20 cellular contexts compared by ENCODE assay signal in the genomic region with DNA sequence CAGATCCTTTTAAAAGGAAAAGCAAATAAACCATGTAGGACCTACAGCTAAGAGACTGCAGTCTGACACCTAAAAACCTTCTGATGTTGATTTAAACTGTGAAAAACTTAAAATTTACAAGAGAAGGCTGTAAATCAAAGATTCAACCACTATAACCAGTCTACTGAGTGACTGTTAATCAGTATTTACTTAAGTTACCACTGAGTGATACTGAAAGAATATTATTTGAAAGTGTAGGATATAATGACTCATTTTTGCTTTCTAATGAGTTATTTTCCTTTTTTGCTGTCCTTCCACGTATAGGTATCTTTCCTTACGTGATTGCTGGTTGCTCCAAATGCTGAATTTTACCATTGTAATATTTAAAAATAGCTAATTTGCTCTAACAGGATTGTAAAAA. TPM values are rescaled to one million over a fixed set of nuclear protein-coding genes. Genes with fewer than 3 reads are reported as not detected.
DNase-seq lines count a peak whose midpoint lies in the region; ATAC-seq and TF ChIP-seq lines count a peak whose summit lies in the region.
"Had no signal": no experiment of that assay in that cellular context is flagged by ENCODE, and none has a peak within 500 bp of the region (broad histone marks: within the 10 kb centered on the region; RNA-seq: fewer than 3 reads in every experiment).

No MANE protein-coding gene starts in this region.

- CTCF ChIA-PET in activated CD8-positive, alpha-beta T cell treated with anti-CD3 and anti-CD28 coated beads for 36 hours (lab: Charles Lee): interaction anchor here (0.7 to 3.1 kb wide), 5 partner anchors 10 to 535 kb away, joined by 3 to 9 read pairs (median 5); no protein-coding TSS in a partner anchor
- CTCF ChIA-PET in activated CD8-positive, alpha-beta T cell treated with anti-CD3 and anti-CD28 coated beads, Interleukin-2, amount 10 ng/mL, durations not matched to agents 7 days and 5 days (lab: Charles Lee): interaction anchor here (0.7 kb wide), 1 partner anchor 9 kb away, joined by 3 read pairs; no protein-coding TSS in a partner anchor

- intact Hi-C loops in activated CD8-positive, alpha-beta T cell treated with anti-CD3 and anti-CD28 coated beads for 36 hours (cut with micrococcal nuclease): no loop called here
- intact Hi-C loops in psoas muscle (cut with DNase I): no loop called here

- no peak overlapping the region for H3K4me3 ChIP-seq in psoas muscle
- H3K4me3 ChIP-seq: BLaER1 treated with 17β-estradiol and CSF1 and Interleukin-3, amounts not matched to agents 10 nM and 100 nM; SJSA1; tibial artery had no signal

- no peak overlapping the region for H3K27ac ChIP-seq in psoas muscle
- H3K27ac ChIP-seq: BLaER1 treated with 17β-estradiol and CSF1 and Interleukin-3, amounts not matched to agents 10 nM and 100 nM; SJSA1; tibial artery had no signal

- DNase-seq in activated CD8-positive, alpha-beta T cell treated with anti-CD3 and anti-CD28 coated beads for 36 hours: no peak
- no peak for DNase-seq in activated CD8-positive, alpha-beta T cell treated with anti-CD3 and anti-CD28 coated beads, Interleukin-2, amount 10 ng/mL, durations not matched to agents 7 days and 5 days
- DNase-seq in stimulated activated naive CD8-positive, alpha-beta T cell treated with anti-CD3 and anti-CD28 coated beads, Interleukin-15, Interleukin-2, amounts not matched to agents 100 U/mL and 50 U/mL, for 24 hours: no peak
- DNase-seq in psoas muscle (no peak), GM20000 (ENCODE audit: low spot score) (no peak), NCI-H2171 (lab: John Stamatoyannopoulos, UW) (no peak)
- DNase-seq: activated effector memory CD4-positive, alpha-beta T cell treated with Interleukin-2 at 50 U/mL for 16 hours; anterior cingulate cortex; GDM1; KBM-7; NCI-H1105; NCI-H2107; NCI-H526 treated with DMSO at 0.1 percent for 48 hours; OCI-M1; tibial artery had no signal

- WGBS in psoas muscle, 3 donors: 80 to 91% (median 85%) methylated on average over 2 of the region's 2 CpGs

- peaks cover 10% of the 10 kb centered on the region for H3K36me3 Mint-ChIP-seq in activated CD8-positive, alpha-beta T cell treated with anti-CD3 and anti-CD28 coated beads for 36 hours (ENCODE audit: low read depth)
- peaks cover 12% of the 10 kb centered on the region for H3K36me3 Mint-ChIP-seq in activated CD8-positive, alpha-beta T cell treated with anti-CD3 and anti-CD28 coated beads, Interleukin-2, amount 10 ng/mL, durations not matched to agents 7 days and 5 days (ENCODE audit: low read depth)

- no peaks in the 10 kb centered on the region for H3K27me3 Mint-ChIP-seq in activated CD8-positive, alpha-beta T cell treated with anti-CD3 and anti-CD28 coated beads for 36 hours
- no peaks in the 10 kb centered on the region for H3K27me3 Mint-ChIP-seq in activated CD8-positive, alpha-beta T cell treated with anti-CD3 and anti-CD28 coated beads, Interleukin-2, amount 10 ng/mL, durations not matched to agents 7 days and 5 days (ENCODE audit: low read depth)

- no peak overlapping the region for H3K4me3 Mint-ChIP-seq in activated CD8-positive, alpha-beta T cell treated with anti-CD3 and anti-CD28 coated beads for 36 hours
- H3K4me3 Mint-ChIP-seq in activated CD8-positive, alpha-beta T cell treated with anti-CD3 and anti-CD28 coated beads, Interleukin-2, amount 10 ng/mL, durations not matched to agents 7 days and 5 days: no peak overlapping the region
- H3K4me3 Mint-ChIP-seq: mesothelial cell of epicardium had no signal

- no peaks in the 10 kb centered on the region for H3K27me3 ChIP-seq in psoas muscle (ENCODE audit: insufficient read depth in 3 of 3, low read length in 2 of 3)
- H3K27me3 ChIP-seq: BLaER1 treated with 17β-estradiol and CSF1 and Interleukin-3, amounts not matched to agents 10 nM and 100 nM; SJSA1; tibial artery had no signal

- H3K9me3 Mint-ChIP-seq in activated CD8-positive, alpha-beta T cell treated with anti-CD3 and anti-CD28 coated beads for 36 hours: no peaks in the 10 kb centered on the region
- H3K9me3 Mint-ChIP-seq in activated CD8-positive, alpha-beta T cell treated with anti-CD3 and anti-CD28 coated beads, Interleukin-2, amount 10 ng/mL, durations not matched to agents 7 days and 5 days (ENCODE audit: insufficient read depth): no peaks in the 10 kb centered on the region
- H3K9me3 Mint-ChIP-seq: mesothelial cell of epicardium had no signal

- no peaks in the 10 kb centered on the region for H3K36me3 ChIP-seq in psoas muscle (ENCODE audit: insufficient read depth in 1 of 2, low read depth in 1 of 2)
- H3K36me3 ChIP-seq: SJSA1, tibial artery had no signal

- no peak for TF ChIP-seq CTCF in activated CD8-positive, alpha-beta T cell treated with anti-CD3 and anti-CD28 coated beads for 36 hours (IDR thresholded peaks at IDR 0.05)
- TF ChIP-seq CTCF in psoas muscle (IDR thresholded peaks at IDR 0.05) (no peak), GM20000 (IDR thresholded peaks at IDR 0.05; ENCODE audit: extremely low read depth, missing control alignments) (no peak)

- ATAC-seq in activated CD8-positive, alpha-beta T cell treated with anti-CD3 and anti-CD28 coated beads for 36 hours: peak; percentile 70
- ATAC-seq in activated CD8-positive, alpha-beta T cell treated with anti-CD3 and anti-CD28 coated beads, Interleukin-2, amount 10 ng/mL, durations not matched to agents 7 days and 5 days: no peak
- ATAC-seq in GM21529 (IDR thresholded peaks at IDR 0.05; ENCODE audit: unreplicated experiment): peak; percentile 71
- ATAC-seq in HG03354 (IDR thresholded peaks at IDR 0.05; ENCODE audit: poor library complexity, severe bottlenecking, unreplicated experiment): peak; percentile 70
- peak; percentile 57 for ATAC-seq in stimulated activated naive CD8-positive, alpha-beta T cell treated with anti-CD3 and anti-CD28 coated beads, Interleukin-15, Interleukin-2, amounts not matched to agents 100 U/mL and 50 U/mL, for 24 hours
- no peak for ATAC-seq in psoas muscle

- H3K4me1 Mint-ChIP-seq in activated CD8-positive, alpha-beta T cell treated with anti-CD3 and anti-CD28 coated beads for 36 hours (ENCODE audit: low read depth): peaks cover 43% of the 10 kb centered on the region
- H3K4me1 Mint-ChIP-seq in activated CD8-positive, alpha-beta T cell treated with anti-CD3 and anti-CD28 coated beads, Interleukin-2, amount 10 ng/mL, durations not matched to agents 7 days and 5 days (ENCODE audit: low read depth): peaks cover 3% of the 10 kb centered on the region
- H3K4me1 Mint-ChIP-seq: mesothelial cell of epicardium had no signal

- POLR2A ChIA-PET in activated CD8-positive, alpha-beta T cell treated with anti-CD3 and anti-CD28 coated beads for 36 hours (lab: Charles Lee): no interaction called here
- POLR2A ChIA-PET in activated CD8-positive, alpha-beta T cell treated with anti-CD3 and anti-CD28 coated beads, Interleukin-2, amount 10 ng/mL, durations not matched to agents 7 days and 5 days (lab: Charles Lee): no interaction called here

- H3K9me3 ChIP-seq in psoas muscle: no peaks in the 10 kb centered on the region
- H3K9me3 ChIP-seq: SJSA1, tibial artery had no signal

- H3K4me1 ChIP-seq in psoas muscle: peaks cover 35% of the 10 kb centered on the region
- H3K4me1 ChIP-seq: SJSA1 had no signal

- no peak overlapping the region for H3K27ac Mint-ChIP-seq in activated CD8-positive, alpha-beta T cell treated with anti-CD3 and anti-CD28 coated beads for 36 hours
- H3K27ac Mint-ChIP-seq in activated CD8-positive, alpha-beta T cell treated with anti-CD3 and anti-CD28 coated beads, Interleukin-2, amount 10 ng/mL, durations not matched to agents 7 days and 5 days: no peak overlapping the region
- H3K27ac Mint-ChIP-seq: mesothelial cell of epicardium had no signal

RNA-seq across cellular contexts. Expression of gene RFX7, which starts 44.6 kb away (rescaled TPM):
- total RNA-seq in activated CD8-positive, alpha-beta T cell treated with anti-CD3 and anti-CD28 coated beads for 36 hours: 10 to 100 TPM; 29.4 to 30.5 TPM
- total RNA-seq in activated CD8-positive, alpha-beta T cell treated with anti-CD3 and anti-CD28 coated beads, Interleukin-2, amount 10 ng/mL, durations not matched to agents 7 days and 5 days: 10 to 100 TPM; 32.9 to 35.1 TPM
- 10 to 100 TPM; 11.8 to 17.6 (median 14.3) TPM for total RNA-seq in psoas muscle
- polyA plus RNA-seq in psoas muscle: 1 to 10 TPM in 2 of 3 donors, under 1 TPM in 1; 0.83 to 6.1 (median 2.2) TPM

Comparison
In these comparisons a context has a peak if more than half of its experiments do, and no peak if none do; other contexts are left out.
1. ATAC-seq: peak in activated CD8-positive, alpha-beta T cell treated with anti-CD3 and anti-CD28 coated beads for 36 hours (single experiment), GM21529 (single experiment), HG03354 (single experiment) and stimulated activated naive CD8-positive, alpha-beta T cell treated with anti-CD3 and anti-CD28 coated beads, Interleukin-15, Interleukin-2, amounts not matched to agents 100 U/mL and 50 U/mL, for 24 hours (single experiment); none in activated CD8-positive, alpha-beta T cell treated with anti-CD3 and anti-CD28 coated beads, Interleukin-2, amount 10 ng/mL, durations not matched to agents 7 days and 5 days (single experiment) and psoas muscle (0 of 4).